12 cellular contexts compared by ENCODE assay signal in genomic region chr14:100096656-100097055, GRCh38. TPM values are rescaled to one million over a fixed set of nuclear protein-coding genes. Genes with fewer than 3 reads are reported as not detected.
DNase-seq lines count a peak whose midpoint lies in the region; ATAC-seq, FAIRE-seq and TF ChIP-seq lines count a peak whose summit lies in the region.
"Had no signal": no experiment of that assay in that cellular context is flagged by ENCODE, and none has a peak within 500 bp of the region (broad histone marks: within the 10 kb centered on the region; RNA-seq: fewer than 3 reads in every experiment).

No MANE protein-coding gene starts in this region.

- H3K9me3 ChIP-seq in CD4-positive, alpha-beta T cell (ENCODE audit: control insufficient read depth, low read length) = no peaks in the 10 kb centered on the region
- H3K9me3 ChIP-seq: Caco-2, tibial nerve had no signal

- CTCF ChIA-PET in CD4-positive, alpha-beta T cell (lab: Charles Lee) = interaction anchor here (0.8 to 34.3 kb wide), 4 partner anchors 10 to 20 kb away, joined by 3 to 1090 read pairs (median 4); partner anchors contain the start of gene EVL

- no peak for ATAC-seq in CD4-positive, alpha-beta T cell (ENCODE audit: poor library complexity)
- ATAC-seq in HG03460 (IDR thresholded peaks at IDR 0.05; ENCODE audit: unreplicated experiment) = no peak

- FAIRE-seq in H54 (lab: Jason Lieb, UNC) = peak; percentile 84

- H3K27me3 ChIP-seq in CD4-positive, alpha-beta T cell (ENCODE audit: control insufficient read depth, insufficient read depth, low read length) = no peaks in the 10 kb centered on the region
- H3K27me3 ChIP-seq: tibial nerve had no signal

- intact Hi-C loops in CD4-positive, alpha-beta T cell (cut with DNase I, micrococcal nuclease) = no loop called here

- no peak for TF ChIP-seq POLR2A in H54 (IDR thresholded peaks at IDR 0.05; ENCODE audit: low read depth, low read length)

- POLR2A ChIA-PET in CD4-positive, alpha-beta T cell (lab: Charles Lee) = interaction anchor here (1.3 to 49.3 kb wide), 5 partner anchors 10 to 35 kb away, joined by 4 to 1638 read pairs (median 18); partner anchors contain the start of gene EVL

- peaks cover 98% of the 10 kb centered on the region for H3K4me1 Mint-ChIP-seq in CD4-positive, alpha-beta T cell (ENCODE audit: low read depth)
- peaks cover 92% of the 10 kb centered on the region for H3K4me1 Mint-ChIP-seq in activated naive CD8-positive, alpha-beta T cell (ENCODE audit: low read depth)

- no peak for DNase-seq in CD4-positive, alpha-beta T cell
- DNase-seq in H54 (ENCODE audit: insufficient read length, low spot score) = peak; percentile 40
- peak; percentile 75 for DNase-seq in fibroblast of villous mesenchyme (ENCODE audit: low read depth)
- no peak for DNase-seq in activated gamma-delta T cell treated with Interleukin-2 at 50 U/mL for 16 hours
- DNase-seq in MV-4-11 (lab: John Stamatoyannopoulos, UW) = no peak
- DNase-seq in NCI-H510A (lab: John Stamatoyannopoulos, UW) = no peak
- DNase-seq: activated CD4-positive, alpha-beta T cell treated with anti-CD3 and anti-CD28 coated beads for 48 hours; Caco-2; effector CD8-positive, alpha-beta T cell had no signal

- H3K36me3 Mint-ChIP-seq in CD4-positive, alpha-beta T cell (ENCODE audit: low read depth) = peaks cover 96% of the 10 kb centered on the region
- peaks cover 16% of the 10 kb centered on the region for H3K36me3 Mint-ChIP-seq in activated naive CD8-positive, alpha-beta T cell

- no peaks in the 10 kb centered on the region for H3K9me3 Mint-ChIP-seq in CD4-positive, alpha-beta T cell
- no peaks in the 10 kb centered on the region for H3K9me3 Mint-ChIP-seq in activated naive CD8-positive, alpha-beta T cell (ENCODE audit: low read depth)

- H3K27ac Mint-ChIP-seq in CD4-positive, alpha-beta T cell = peak overlapping the region; percentile 98
- peak overlapping the region; percentile 97 for H3K27ac Mint-ChIP-seq in activated naive CD8-positive, alpha-beta T cell

- no peaks in the 10 kb centered on the region for H3K27me3 Mint-ChIP-seq in CD4-positive, alpha-beta T cell
- H3K27me3 Mint-ChIP-seq in activated naive CD8-positive, alpha-beta T cell = no peaks in the 10 kb centered on the region

- TF ChIP-seq CTCF in CD4-positive, alpha-beta T cell (IDR thresholded peaks at IDR 0.05) = no peak
- TF ChIP-seq CTCF in fibroblast of villous mesenchyme (IDR thresholded peaks at IDR 0.05; ENCODE audit: insufficient read depth, low read depth, low read length) = no peak

- H3K27ac ChIP-seq in CD4-positive, alpha-beta T cell (ENCODE audit: low read depth, low read length) = peak overlapping the region; percentile 43
- H3K27ac ChIP-seq: tibial nerve had no signal

- no peak overlapping the region for H3K4me3 ChIP-seq in fibroblast of villous mesenchyme (ENCODE audit: low read depth, low read length)
- H3K4me3 ChIP-seq: tibial nerve had no signal

- H3K4me3 Mint-ChIP-seq in CD4-positive, alpha-beta T cell = peak overlapping the region; percentile 56
- no peak overlapping the region for H3K4me3 Mint-ChIP-seq in activated naive CD8-positive, alpha-beta T cell

RNA-seq across cellular contexts. Expression of gene EVL, which starts 31.4 kb away (rescaled TPM):
- 100 to 1,000 TPM; 660 to 678 TPM for total RNA-seq in CD4-positive, alpha-beta T cell
- total RNA-seq in fibroblast of villous mesenchyme = 5.2 and 9.7 TPM in 2 replicates

Comparison
In these comparisons a context has a peak if more than half of its experiments do, and no peak if none do; other contexts are left out.
1. DNase-seq: peak in H54 (single experiment) and fibroblast of villous mesenchyme (single experiment); none in CD4-positive, alpha-beta T cell (0 of 10), activated gamma-delta T cell treated with Interleukin-2 at 50 U/mL for 16 hours (single experiment), MV-4-11 (single experiment) and NCI-H510A (single experiment).
2. RNA of gene EVL, which starts 31.4 kb away (total RNA-seq): 660 to 678 TPM in CD4-positive, alpha-beta T cell; 5.2 to 9.7 TPM in fibroblast of villous mesenchyme; every median in the first group is over 10 times any median in the second.